In the genomic region with DNA sequence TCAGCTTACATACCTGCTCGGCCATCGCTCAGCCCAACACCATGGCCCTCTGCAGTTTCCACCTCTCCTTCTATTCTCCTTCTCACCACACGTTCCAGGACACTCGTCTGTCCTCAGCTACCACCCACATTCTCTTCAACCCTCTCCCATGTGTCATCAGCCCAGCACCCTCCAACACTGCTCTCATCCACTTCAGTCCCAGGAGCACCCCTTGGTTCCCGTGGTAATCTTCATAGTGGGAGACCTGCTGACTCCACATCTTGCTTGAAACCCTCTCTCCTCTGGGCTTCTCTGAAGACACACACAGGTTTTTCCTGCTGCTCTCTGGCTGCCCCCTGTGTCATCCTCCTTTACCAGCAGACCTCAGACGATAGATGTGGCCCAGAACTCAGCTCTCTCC, we compare ENCODE assay signal across 24 cellular contexts.
DNase-seq lines count a peak whose midpoint lies in the region; ATAC-seq and TF ChIP-seq lines count a peak whose summit lies in the region.
"Had no signal": no experiment of that assay in that cellular context is flagged by ENCODE, and none has a peak within 500 bp of the region (broad histone marks: within the 10 kb centered on the region; RNA-seq: fewer than 3 reads in every experiment).

No MANE protein-coding gene starts in this region.

- TF ChIP-seq CTCF in AG04449 (IDR thresholded peaks at IDR 0.05; ENCODE audit: insufficient read depth, low read length, missing control alignments) (no peak), fibroblast of lung (conservative IDR thresholded peaks at IDR 0.05 in 1 of 2, IDR thresholded peaks at IDR 0.05 in 1 of 2; ENCODE audit: low read depth in 1 of 2, low read length in 2 of 2) (no peak), osteocyte (IDR thresholded peaks at IDR 0.05) (no peak), heart left ventricle (IDR thresholded peaks at IDR 0.05) (no peak)

- no peaks in the 10 kb centered on the region for H3K36me3 ChIP-seq in fibroblast of lung (ENCODE audit: control insufficient read depth, insufficient read depth, low read length)
- peaks cover 0 to 10% (median 0%) of the 10 kb centered on the region in 9 donors for H3K36me3 ChIP-seq in heart left ventricle
- H3K36me3 ChIP-seq: neutrophil had no signal

- no peak overlapping the region for H3K9ac ChIP-seq in fibroblast of lung (ENCODE audit: insufficient read depth, low read length)

- H3K36me3 Mint-ChIP-seq in osteocyte (ENCODE audit: unreplicated experiment) = peaks cover 21% of the 10 kb centered on the region
- H3K36me3 Mint-ChIP-seq: CD14-positive monocyte had no signal

- H3K79me2 ChIP-seq in fibroblast of lung (ENCODE audit: control insufficient read depth, insufficient read depth, low read length) = no peaks in the 10 kb centered on the region

- CTCF ChIA-PET in AG04449 (lab: Yijun Ruan, JAX) = interaction anchor here (1.3 kb wide), 1 partner anchor 241 kb away, joined by 5 read pairs; no protein-coding TSS in a partner anchor

- H3K27me3 Mint-ChIP-seq in osteocyte (ENCODE audit: unreplicated experiment) = no peaks in the 10 kb centered on the region

- TF ChIP-seq POLR2A in heart left ventricle (IDR thresholded peaks at IDR 0.05) = no peak

- H3K9me3 ChIP-seq in fibroblast of lung (ENCODE audit: control insufficient read depth, insufficient read depth, low read depth, low read length) (no peaks in the 10 kb centered on the region), heart left ventricle (peaks cover 0 to 9% (median 0%) of the 10 kb centered on the region in 12 donors)
- H3K9me3 ChIP-seq: neutrophil, SJCRH30, suprapubic skin had no signal

- 92 to 93% (median 92%) methylated on average over 6 of the region's 6 CpGs for WGBS in heart left ventricle, 4 donors

- H3K9me3 Mint-ChIP-seq in osteocyte (ENCODE audit: unreplicated experiment) = peaks cover 8% of the 10 kb centered on the region
- H3K9me3 Mint-ChIP-seq: GM23338 had no signal

- H3K27ac Mint-ChIP-seq in osteocyte (ENCODE audit: unreplicated experiment) = peak overlapping the region; percentile 97
- H3K27ac Mint-ChIP-seq: CD14-positive monocyte, GM23338 had no signal

- DNase-seq in AG04449 (ENCODE audit: low read depth, low spot score) (peak; percentile 38), RPMI7951 (ENCODE audit: low read depth) (peak; percentile 19), fibroblast of lung (ENCODE audit: low read depth in 2 of 2) (peak in 1 of 2 donors; percentile 28), osteocyte (ENCODE audit: extremely low spot score, unreplicated experiment) (no peak), NCI-H2227 (lab: John Stamatoyannopoulos, UW; ENCODE audit: unreplicated experiment) (no peak), heart left ventricle (no peak)
- DNase-seq: activated CD8-positive, alpha-beta memory T cell treated with anti-CD3 and anti-CD28 coated beads, Interleukin-2, amount 50 U/mL, for 48 hours; central memory CD4-positive, alpha-beta T cell; GDM1; left colon; NCI-H2029; NCI-H345; PC-3; SJCRH30; T-helper 2 cell; WERI-Rb-1 had no signal

- ATAC-seq in HG03432 (IDR thresholded peaks at IDR 0.05; ENCODE audit: unreplicated experiment) (no peak), HG02610 (IDR thresholded peaks at IDR 0.05; ENCODE audit: unreplicated experiment) (no peak), heart left ventricle (no peak)
- ATAC-seq: esophagus mucosa, GM23338, left colon, PC-3 had no signal

- no peak overlapping the region for H2AFZ ChIP-seq in fibroblast of lung (ENCODE audit: low read length)
- H2AFZ ChIP-seq: GM23338 had no signal

- H3K4me3 Mint-ChIP-seq in osteocyte (ENCODE audit: unreplicated experiment) = peak overlapping the region; percentile 54
- H3K4me3 Mint-ChIP-seq: CD14-positive monocyte, GM23338, mesothelial cell of epicardium had no signal

- intact Hi-C loops in heart left ventricle (cut with DNase I) = no loop called here

- H4K20me1 ChIP-seq in fibroblast of lung (ENCODE audit: control insufficient read depth, extremely low read depth, insufficient read depth, low read length) = no peaks in the 10 kb centered on the region

- POLR2A ChIA-PET in AG04449 (lab: Yijun Ruan, JAX) = no interaction called here

- H3K4me1 ChIP-seq in fibroblast of lung (ENCODE audit: control insufficient read depth, extremely low read depth, insufficient read depth, low read length) = peaks cover 2% of the 10 kb centered on the region
- peaks cover 0 to 10% (median 0%) of the 10 kb centered on the region in 12 donors for H3K4me1 ChIP-seq in heart left ventricle
- H3K4me1 ChIP-seq: suprapubic skin had no signal

- H3K27me3 ChIP-seq in fibroblast of lung (ENCODE audit: control insufficient read depth, insufficient read depth, low read length) (no peaks in the 10 kb centered on the region), heart left ventricle (no peaks in the 10 kb centered on the region)
- H3K27me3 ChIP-seq: neutrophil, SJCRH30, suprapubic skin had no signal

- no peak overlapping the region for H3K4me2 ChIP-seq in fibroblast of lung (ENCODE audit: extremely low read depth, insufficient read depth, low read length)
- H3K4me2 ChIP-seq: GM23338 had no signal

- H3K4me3 ChIP-seq in AG04449 (ENCODE audit: low read depth, low read length) (no peak overlapping the region), fibroblast of lung (replicated peaks in 1 of 4; ENCODE audit: control extremely low read depth in 1 of 4, insufficient read depth in 1 of 4, low read depth in 3 of 4, low read length in 4 of 4) (no peak overlapping the region), heart left ventricle (no peak overlapping the region)
- H3K4me3 ChIP-seq: GM23338, SJCRH30, suprapubic skin had no signal

- peaks cover 67% of the 10 kb centered on the region for H3K4me1 Mint-ChIP-seq in osteocyte (ENCODE audit: unreplicated experiment)
- H3K4me1 Mint-ChIP-seq: CD14-positive monocyte had no signal

- H3K27ac ChIP-seq in fibroblast of lung (ENCODE audit: insufficient read depth, low read length) (peak overlapping the region; percentile 61), heart left ventricle (peak overlapping the region in 2 of 12 donors; percentile 43 to 48)
- H3K27ac ChIP-seq: neutrophil, SJCRH30, suprapubic skin, WERI-Rb-1 had no signal

Comparison
In these comparisons a context has a peak if more than half of its experiments do, and no peak if none do; other contexts are left out.
1. DNase-seq: peak in AG04449 (single experiment) and RPMI7951 (single experiment); none in osteocyte (single experiment), NCI-H2227 (single experiment) and heart left ventricle (0 of 5).